Comparison of ENCODE assay signal across 9 cellular contexts in the genomic region with DNA sequence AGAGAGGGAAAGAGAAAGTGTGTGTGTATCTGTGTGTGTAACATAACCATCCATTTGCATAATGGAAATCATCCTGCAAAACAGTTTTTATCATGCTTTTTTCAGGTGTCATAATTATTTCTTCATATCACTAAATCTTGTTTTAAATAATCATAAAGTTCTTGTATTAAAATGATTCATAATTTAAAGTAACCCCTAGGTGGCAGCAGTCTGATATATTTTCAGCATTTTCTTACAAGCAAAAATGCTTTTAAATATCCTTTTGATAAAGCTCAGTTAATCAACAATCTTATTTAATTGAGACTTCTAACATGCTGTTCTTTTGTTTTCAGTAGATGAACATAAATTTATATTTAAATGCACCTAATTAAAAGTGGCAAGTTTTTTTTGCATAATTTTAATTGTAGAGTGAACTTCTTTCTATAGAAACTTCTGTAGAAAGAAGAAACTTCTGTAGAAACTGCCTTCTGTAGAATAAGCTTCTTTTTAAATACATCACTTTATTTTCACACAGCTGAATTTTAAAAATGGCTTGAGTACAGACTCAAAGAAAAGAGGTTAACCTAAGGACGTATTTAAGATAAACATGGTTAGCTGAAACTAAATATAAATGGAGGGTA.
DNase-seq lines count a peak whose midpoint lies in the region; ATAC-seq and TF ChIP-seq lines count a peak whose summit lies in the region.
"Had no signal": no experiment of that assay in that cellular context is flagged by ENCODE, and none has a peak within 500 bp of the region (broad histone marks: within the 10 kb centered on the region; RNA-seq: fewer than 3 reads in every experiment).

No MANE protein-coding gene starts in this region.

- no peak overlapping the region for H2AFZ ChIP-seq in PC-3 (ENCODE audit: low read length)

- H3K4me1 Mint-ChIP-seq in HFFc6 (ENCODE audit: low read depth), result no peaks in the 10 kb centered on the region
- H3K4me1 Mint-ChIP-seq: activated naive CD8-positive, alpha-beta T cell treated with anti-CD3 and anti-CD28 coated beads, Interleukin-2, amount 10 ng/mL, durations not matched to agents 7 days and 5 days had no signal

- no peak for TF ChIP-seq POLR2A in thyroid gland (IDR thresholded peaks at IDR 0.05)

- H3K9ac ChIP-seq in PC-3 (ENCODE audit: low read length), result no peak overlapping the region

- CTCF ChIA-PET in PC-3 (lab: Charles Lee), result interaction anchor here (0.6 to 2.3 kb wide), 5 partner anchors 115 to 650 kb away, joined by 3 to 16 read pairs (median 4); no protein-coding TSS in a partner anchor

- no peak overlapping the region for H3K4me3 ChIP-seq in AG09309 (ENCODE audit: control insufficient read depth, low read depth, low read length)
- H3K4me3 ChIP-seq in PC-3 (ENCODE audit: low read length), result no peak overlapping the region
- no peak overlapping the region for H3K4me3 ChIP-seq in fibroblast of pulmonary artery (replicated peaks; ENCODE audit: low read depth, low read length)
- no peak overlapping the region for H3K4me3 ChIP-seq in thyroid gland (replicated peaks in 1 of 3)

- H3K4me3 Mint-ChIP-seq in HFFc6, result no peak overlapping the region
- H3K4me3 Mint-ChIP-seq: activated naive CD8-positive, alpha-beta T cell treated with anti-CD3 and anti-CD28 coated beads, Interleukin-2, amount 10 ng/mL, durations not matched to agents 7 days and 5 days had no signal

- H3K36me3 Mint-ChIP-seq in HFFc6 (ENCODE audit: low read depth), result peaks cover 3% of the 10 kb centered on the region; the same call in 1 of the 2 replicates

- no peaks in the 10 kb centered on the region for H3K9me2 ChIP-seq in PC-3 (replicated peaks; ENCODE audit: low read length)

- peaks cover 56% of the 10 kb centered on the region; the same call in 1 of the 2 replicates for H3K36me3 ChIP-seq in PC-3 (ENCODE audit: low read depth, low read length)
- peaks cover 24 to 29% of the 10 kb centered on the region in 2 donors for H3K36me3 ChIP-seq in thyroid gland

- DNase-seq in AG09309 (ENCODE audit: low read depth), result peak; percentile 11
- peak; percentile 23 for DNase-seq in HFFc6
- DNase-seq in PC-3, result peak; percentile 63
- DNase-seq in fibroblast of pulmonary artery (ENCODE audit: low read depth), result peak; percentile 70
- DNase-seq in thyroid gland, result no peak
- DNase-seq in NCI-H187 treated with DMSO at 0.1 percent for 48 hours (lab: John Stamatoyannopoulos, UW), result no peak
- DNase-seq in D341Med (ENCODE audit: low spot score), result no peak
- DNase-seq: activated naive CD8-positive, alpha-beta T cell treated with anti-CD3 and anti-CD28 coated beads, Interleukin-2, amount 10 ng/mL, durations not matched to agents 7 days and 5 days had no signal

- no peak for ATAC-seq in PC-3
- no peak for ATAC-seq in GM18907 (IDR thresholded peaks at IDR 0.05; ENCODE audit: unreplicated experiment)

- H3K9me3 Mint-ChIP-seq in HFFc6, result no peaks in the 10 kb centered on the region
- H3K9me3 Mint-ChIP-seq: activated naive CD8-positive, alpha-beta T cell treated with anti-CD3 and anti-CD28 coated beads, Interleukin-2, amount 10 ng/mL, durations not matched to agents 7 days and 5 days had no signal

- H3K4me1 ChIP-seq in PC-3 (ENCODE audit: insufficient read depth, low read length) (no peaks in the 10 kb centered on the region), thyroid gland (no peaks in the 10 kb centered on the region)

- H3F3A ChIP-seq in PC-3 (ENCODE audit: low read length, unreplicated experiment), result no peaks in the 10 kb centered on the region

- no TSS peak for BruUV-seq in PC-3 (replicated peaks; lab: Mats Ljungman, UMichigan)

- H4K20me1 ChIP-seq in PC-3 (ENCODE audit: low read length), result no peaks in the 10 kb centered on the region

- H3K27me3 Mint-ChIP-seq in HFFc6 (ENCODE audit: insufficient read depth), result peaks cover 3% of the 10 kb centered on the region; the same call in 1 of the 2 replicates
- H3K27me3 Mint-ChIP-seq: activated naive CD8-positive, alpha-beta T cell treated with anti-CD3 and anti-CD28 coated beads, Interleukin-2, amount 10 ng/mL, durations not matched to agents 7 days and 5 days had no signal

- POLR2A ChIA-PET in PC-3 (lab: Charles Lee; ENCODE audit: unreplicated experiment), result no interaction called here

- no peak overlapping the region for H3K27ac Mint-ChIP-seq in HFFc6
- H3K27ac Mint-ChIP-seq: activated naive CD8-positive, alpha-beta T cell treated with anti-CD3 and anti-CD28 coated beads, Interleukin-2, amount 10 ng/mL, durations not matched to agents 7 days and 5 days had no signal

- WGBS in thyroid gland, 2 donors, result 97 to 100% methylated on average over 1 of the region's 1 CpG

- no peaks in the 10 kb centered on the region for H3K9me3 ChIP-seq in PC-3 (ENCODE audit: low read length)
- no peaks in the 10 kb centered on the region for H3K9me3 ChIP-seq in thyroid gland

- TF ChIP-seq CTCF in AG09309 (IDR thresholded peaks at IDR 0.05; ENCODE audit: control insufficient read depth, insufficient read depth, low read depth, low read length, missing control alignments) (peak; percentile 19), HFFc6 (IDR thresholded peaks at IDR 0.05) (peak; percentile 85), PC-3 (conservative IDR thresholded peaks at IDR 0.05; ENCODE audit: low read depth, low read length) (peak; percentile 75), fibroblast of pulmonary artery (IDR thresholded peaks at IDR 0.05; ENCODE audit: low read length, missing control alignments) (peak; percentile 42), thyroid gland (IDR thresholded peaks at IDR 0.05) (peak in 4 of 6 experiments; percentile 45 to 54 (median 50))

- H3K27me3 ChIP-seq in PC-3 (ENCODE audit: low read length) (no peaks in the 10 kb centered on the region), thyroid gland (no peaks in the 10 kb centered on the region)

- H3K27ac ChIP-seq in PC-3 (ENCODE audit: low read length) (no peak overlapping the region), thyroid gland (no peak overlapping the region)

- intact Hi-C loops in PC-3 (cut with micrococcal nuclease), result loop anchor here (5.0 kb wide), 2 partner anchors 112 to 677 kb away; no protein-coding TSS in a partner anchor
- intact Hi-C loops in thyroid gland (cut with DNase I), result no loop called here

- H3K79me2 ChIP-seq in PC-3 (ENCODE audit: low read length), result no peaks in the 10 kb centered on the region

- H3K4me2 ChIP-seq in PC-3 (ENCODE audit: low read length), result no peak overlapping the region

Comparison
In these comparisons a context has a peak if more than half of its experiments do, and no peak if none do; other contexts are left out.
1. DNase-seq: peak in AG09309 (single experiment), HFFc6 (single experiment), PC-3 (single experiment) and fibroblast of pulmonary artery (single experiment); none in thyroid gland (0 of 2), NCI-H187 treated with DMSO at 0.1 percent for 48 hours (single experiment) and D341Med (single experiment).
2. CTCF ChIP-seq: peak in every context shown above with its lines; median percentile 85 in HFFc6; 75 in PC-3; 50 in thyroid gland; 42 in fibroblast of pulmonary artery; 19 in AG09309.